19 cellular contexts compared by ENCODE assay signal in the genomic region with DNA sequence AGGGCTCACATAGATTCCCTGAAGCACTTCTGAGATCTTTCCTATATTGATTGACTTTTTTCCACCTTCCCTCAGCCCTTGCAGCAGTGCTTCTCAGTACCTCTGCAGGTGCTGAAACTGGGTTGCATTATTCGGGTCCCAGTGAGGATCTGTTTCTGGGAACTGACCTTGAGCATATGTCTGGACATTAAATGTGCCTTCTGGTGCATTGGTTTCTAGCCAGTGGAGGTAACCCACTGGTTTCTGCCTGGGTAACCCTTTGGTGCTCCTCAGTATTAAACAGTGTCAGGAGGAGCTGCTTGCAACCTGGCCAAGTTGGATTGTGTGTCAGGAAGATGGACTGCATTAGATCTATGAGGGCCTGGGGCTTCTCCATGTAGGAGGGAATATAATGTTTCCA.
DNase-seq lines count a peak whose midpoint lies in the region; ATAC-seq and TF ChIP-seq lines count a peak whose summit lies in the region.
"Had no signal": no experiment of that assay in that cellular context is flagged by ENCODE, and none has a peak within 500 bp of the region (broad histone marks: within the 10 kb centered on the region; RNA-seq: fewer than 3 reads in every experiment).

No MANE protein-coding gene starts in this region.

- H2BK15ac ChIP-seq in IMR-90 (ENCODE audit: low read depth, low read length), result 0 out of 3 replicates have a peak overlapping the region, but pooled peaks have one; percentile 10
- no peak overlapping the region for H2BK15ac ChIP-seq in mesenchymal stem cell (ENCODE audit: low read depth, poor library complexity, severe bottlenecking)

- peak overlapping the region; percentile 84 for H3K18ac ChIP-seq in IMR-90 (ENCODE audit: low read depth, low read length)
- H3K18ac ChIP-seq in mesenchymal stem cell (ENCODE audit: low read depth in 1 of 2, low read length in 2 of 2), result peak overlapping the region; percentile 15 to 51

- 100% methylated on average over 1 of the region's 1 CpG; no CpG with 5 or more reads in 1 of the 2 experiments for WGBS in IMR-90 (ENCODE audit: extremely low coverage in 2 of 2, insufficient read length in 1 of 2), 2 experiments
- 90% methylated on average over 1 of the region's 1 CpG for WGBS in mesenchymal stem cell
- 88% methylated on average over 1 of the region's 1 CpG for WGBS in smooth muscle cell (ENCODE audit: low lambda C conversion rate)

- no peaks in the 10 kb centered on the region for H3K27me3 Mint-ChIP-seq in osteocyte (ENCODE audit: unreplicated experiment)
- no peaks in the 10 kb centered on the region for H3K27me3 Mint-ChIP-seq in naive thymus-derived CD8-positive, alpha-beta T cell
- H3K27me3 Mint-ChIP-seq: CD4-positive, CD25-positive, alpha-beta regulatory T cell had no signal

- no peaks in the 10 kb centered on the region for H3K9me3 ChIP-seq in IMR-90 (ENCODE audit: control insufficient read depth, insufficient read depth, low read length)
- H3K9me3 ChIP-seq in mesenchymal stem cell (ENCODE audit: control insufficient read depth, low read length), result no peaks in the 10 kb centered on the region
- H3K9me3 ChIP-seq in smooth muscle cell (replicated peaks; ENCODE audit: low read depth), result no peaks in the 10 kb centered on the region
- H3K9me3 ChIP-seq: Caco-2 had no signal

- H3K56ac ChIP-seq in IMR-90 (ENCODE audit: extremely low read depth, insufficient read depth, low read length), result no peak overlapping the region

- H3K79me2 ChIP-seq in smooth muscle cell (ENCODE audit: low read depth), result no peaks in the 10 kb centered on the region

- H2AK5ac ChIP-seq in IMR-90 (ENCODE audit: low read depth, low read length), result no peak overlapping the region
- H2AK5ac ChIP-seq in mesenchymal stem cell (ENCODE audit: low read length, severe bottlenecking), result no peak overlapping the region

- H3K4ac ChIP-seq in IMR-90 (ENCODE audit: low read depth, low read length) (no peak overlapping the region), mesenchymal stem cell (ENCODE audit: low read depth in 1 of 2, low read length in 2 of 2) (no peak overlapping the region)

- H3K4me1 Mint-ChIP-seq in osteocyte (ENCODE audit: unreplicated experiment), result peaks cover 7% of the 10 kb centered on the region
- no peaks in the 10 kb centered on the region for H3K4me1 Mint-ChIP-seq in naive thymus-derived CD8-positive, alpha-beta T cell
- H3K4me1 Mint-ChIP-seq: CD4-positive, CD25-positive, alpha-beta regulatory T cell had no signal

- H3K4me3 ChIP-seq in IMR-90 (ENCODE audit: insufficient read depth, low read depth, low read length), result no peak overlapping the region
- H3K4me3 ChIP-seq in mesenchymal stem cell (ENCODE audit: insufficient read depth in 1 of 2, low read depth in 1 of 2, low read length in 2 of 2), result no peak overlapping the region
- no peak overlapping the region for H3K4me3 ChIP-seq in smooth muscle cell
- H3K4me3 ChIP-seq: GM12878, GM23248 had no signal

- H2AFZ ChIP-seq in IMR-90 (replicated peaks; ENCODE audit: low read length, poor library complexity) (no peak overlapping the region), mesenchymal stem cell (ENCODE audit: low read depth, low read length) (no peak overlapping the region), smooth muscle cell (ENCODE audit: low read depth) (no peak overlapping the region)
- H2AFZ ChIP-seq: GM23248 had no signal

- H4K20me1 ChIP-seq in IMR-90 (ENCODE audit: insufficient read depth, low read length) (no peaks in the 10 kb centered on the region), smooth muscle cell (ENCODE audit: low read depth) (no peaks in the 10 kb centered on the region)

- no peak overlapping the region for H3K23ac ChIP-seq in IMR-90 (ENCODE audit: low read depth, low read length)
- H3K23ac ChIP-seq in mesenchymal stem cell (ENCODE audit: low read length in 2 of 2), result no peak overlapping the region

- H3K9ac ChIP-seq in IMR-90 (ENCODE audit: low read depth, low read length), result no peak overlapping the region
- peak overlapping the region; percentile 64 for H3K9ac ChIP-seq in mesenchymal stem cell (ENCODE audit: low read length)
- H3K9ac ChIP-seq in smooth muscle cell (ENCODE audit: low read depth), result no peak overlapping the region
- H3K9ac ChIP-seq: GM23248 had no signal

- CTCF ChIA-PET in IMR-90 (lab: Yijun Ruan, JAX), result no interaction called here

- no peaks in the 10 kb centered on the region for H3K9me1 ChIP-seq in IMR-90 (ENCODE audit: insufficient read depth, low read length)

- no peak overlapping the region for H3K27ac ChIP-seq in IMR-90 (ENCODE audit: insufficient read depth, low read length)
- no peak overlapping the region for H3K27ac ChIP-seq in mesenchymal stem cell (ENCODE audit: low read length, poor library complexity, severe bottlenecking)
- H3K27ac ChIP-seq in smooth muscle cell (ENCODE audit: low read depth), result no peak overlapping the region
- H3K27ac ChIP-seq: C4-2B, GM23248 had no signal

- no peak overlapping the region for H2BK12ac ChIP-seq in mesenchymal stem cell (ENCODE audit: low read length in 2 of 2)

- H4K5ac ChIP-seq in IMR-90 (ENCODE audit: low read depth, low read length), result peak overlapping the region; percentile 49; the same call in 1 of the 2 replicates

- no peak for TF ChIP-seq POLR2A in IMR-90 (IDR thresholded peaks at IDR 0.05; ENCODE audit: low read depth, low read length)

- H2BK5ac ChIP-seq in IMR-90 (ENCODE audit: low read depth, low read length, poor library complexity, severe bottlenecking) (no peak overlapping the region), mesenchymal stem cell (ENCODE audit: low read depth, low read length, poor library complexity, severe bottlenecking) (no peak overlapping the region)

- dilution Hi-C loops in IMR-90 (cut with HindIII; ENCODE audit: low sequenced_read_pairs, unreplicated experiment), result no loop called here

- DNase-seq in IMR-90 (no peak), cerebellar cortex (ENCODE audit: low spot score) (peak; percentile 90), mesenchymal stem cell (no peak), smooth muscle cell (lab: John Stamatoyannopoulos, UW; ENCODE audit: unreplicated experiment) (no peak), osteocyte (ENCODE audit: extremely low spot score, unreplicated experiment) (no peak), NCI-H1436 (lab: John Stamatoyannopoulos, UW) (no peak), NCI-H748 treated with DMSO at 0.1 percent for 48 hours (lab: John Stamatoyannopoulos, UW) (no peak)
- no peak for DNase-seq in naive thymus-derived CD8-positive, alpha-beta T cell
- DNase-seq: Caco-2; CD4-positive, CD25-positive, alpha-beta regulatory T cell; CD8-positive, alpha-beta T cell; DMS153; DND-41; GDM1; H7; HCEC 1CT had no signal

- H3K9me3 Mint-ChIP-seq in osteocyte (ENCODE audit: unreplicated experiment), result no peaks in the 10 kb centered on the region
- peaks cover 0 to 15% (median 2%) of the 10 kb centered on the region in 9 donors for H3K9me3 Mint-ChIP-seq in naive thymus-derived CD8-positive, alpha-beta T cell

- peak overlapping the region; percentile 39; the same call in 1 of the 2 replicates for H2BK120ac ChIP-seq in IMR-90 (ENCODE audit: low read depth, low read length)
- no peak overlapping the region for H2BK120ac ChIP-seq in mesenchymal stem cell (ENCODE audit: low read depth, low read length)

- TF ChIP-seq RAD21 in IMR-90 (IDR thresholded peaks at IDR 0.05; ENCODE audit: low read length), result no peak

- intact Hi-C loops in IMR-90 (cut with micrococcal nuclease), result loop anchor here (10.0 kb wide), 1 partner anchor 95 kb away; no protein-coding TSS in a partner anchor

- H3K27ac Mint-ChIP-seq in osteocyte (ENCODE audit: unreplicated experiment), result no peak overlapping the region
- H3K27ac Mint-ChIP-seq in naive thymus-derived CD8-positive, alpha-beta T cell, result no peak overlapping the region
- H3K27ac Mint-ChIP-seq: CD4-positive, CD25-positive, alpha-beta regulatory T cell; CD8-positive, alpha-beta T cell had no signal

- H3K14ac ChIP-seq in IMR-90 (replicated peaks; ENCODE audit: low read depth, low read length) (no peak overlapping the region), mesenchymal stem cell (ENCODE audit: low read length in 2 of 2) (no peak overlapping the region)

- in situ Hi-C loops in IMR-90 (cut with MboI; ENCODE audit: low sequenced_read_pairs), result no loop called here

- H3K27me3 ChIP-seq in IMR-90 (ENCODE audit: control insufficient read depth, insufficient read depth, low read length), result no peaks in the 10 kb centered on the region
- H3K27me3 ChIP-seq in mesenchymal stem cell (ENCODE audit: control insufficient read depth in 1 of 2, insufficient read depth in 1 of 2, low read length in 2 of 2), result no peaks in the 10 kb centered on the region
- no peaks in the 10 kb centered on the region for H3K27me3 ChIP-seq in smooth muscle cell (ENCODE audit: low read depth)

- no peaks in the 10 kb centered on the region for H3F3A ChIP-seq in smooth muscle cell (ENCODE audit: low read depth)

- no peak for ATAC-seq in IMR-90 (ENCODE audit: low read depth)
- ATAC-seq in naive thymus-derived CD8-positive, alpha-beta T cell, result no peak
- ATAC-seq: CD8-positive, alpha-beta T cell had no signal

- TF ChIP-seq CTCF in IMR-90 (conservative IDR thresholded peaks at IDR 0.05; ENCODE audit: low read depth, low read length) (no peak), smooth muscle cell (IDR thresholded peaks at IDR 0.05; ENCODE audit: borderline replicate concordance, insufficient read depth, poor library complexity, severe bottlenecking) (no peak), osteocyte (IDR thresholded peaks at IDR 0.05) (no peak)

- peak overlapping the region; percentile 25; the same call in 1 of the 2 replicates for H2BK20ac ChIP-seq in IMR-90 (ENCODE audit: low read depth, low read length)

- H3K4me1 ChIP-seq in IMR-90 (ENCODE audit: control insufficient read depth, insufficient read depth, low read length) (peaks cover 16% of the 10 kb centered on the region), mesenchymal stem cell (ENCODE audit: control insufficient read depth, insufficient read depth, low read depth, low read length) (no peaks in the 10 kb centered on the region), smooth muscle cell (ENCODE audit: low read depth) (no peaks in the 10 kb centered on the region)
- H3K4me1 ChIP-seq: Caco-2 had no signal

- no peaks in the 10 kb centered on the region for H3K36me3 ChIP-seq in IMR-90 (ENCODE audit: control insufficient read depth, insufficient read depth, low read length)
- H3K36me3 ChIP-seq in mesenchymal stem cell (ENCODE audit: control insufficient read depth in 1 of 2, insufficient read depth in 2 of 2, low read depth in 1 of 2, low read length in 2 of 2), result no peaks in the 10 kb centered on the region
- no peaks in the 10 kb centered on the region for H3K36me3 ChIP-seq in smooth muscle cell (ENCODE audit: low read depth)

- H3K36me3 Mint-ChIP-seq in osteocyte (ENCODE audit: unreplicated experiment), result no peaks in the 10 kb centered on the region
- no peaks in the 10 kb centered on the region for H3K36me3 Mint-ChIP-seq in naive thymus-derived CD8-positive, alpha-beta T cell
- H3K36me3 Mint-ChIP-seq: CD4-positive, CD25-positive, alpha-beta regulatory T cell; CD8-positive, alpha-beta T cell had no signal

- H4K8ac ChIP-seq in IMR-90 (ENCODE audit: low read depth in 2 of 2, low read length in 2 of 2), result 0 out of 4 replicates have a peak overlapping the region, but pooled peaks of 1 of the 2 experiments have one; percentile 25
- H4K8ac ChIP-seq in mesenchymal stem cell (ENCODE audit: low read length), result no peak overlapping the region

- H3K4me3 Mint-ChIP-seq in osteocyte (ENCODE audit: unreplicated experiment), result no peak overlapping the region
- no peak overlapping the region for H3K4me3 Mint-ChIP-seq in naive thymus-derived CD8-positive, alpha-beta T cell
- H3K4me3 Mint-ChIP-seq: CD4-positive, CD25-positive, alpha-beta regulatory T cell; CD8-positive, alpha-beta T cell had no signal

- BruUV-seq in IMR-90 (replicated peaks; lab: Mats Ljungman, UMichigan), result no TSS peak

- H3K4me2 ChIP-seq in IMR-90 (ENCODE audit: low read depth, low read length) (no peak overlapping the region), mesenchymal stem cell (ENCODE audit: low read length, poor library complexity, severe bottlenecking) (no peak overlapping the region), smooth muscle cell (peak overlapping the region; percentile 41)

- H4K91ac ChIP-seq in IMR-90 (ENCODE audit: insufficient read depth, low read depth, low read length) (no peak overlapping the region), mesenchymal stem cell (ENCODE audit: low read length) (no peak overlapping the region)

- POLR2A ChIA-PET in IMR-90 (lab: Charles Lee; ENCODE audit: unreplicated experiment), result no interaction called here
- POLR2A ChIA-PET in naive thymus-derived CD8-positive, alpha-beta T cell (lab: Charles Lee), result no interaction called here

- H3K79me1 ChIP-seq in IMR-90 (ENCODE audit: low read depth in 1 of 2, low read length in 2 of 2), result no peaks in the 10 kb centered on the region
- H3K79me1 ChIP-seq in mesenchymal stem cell (replicated peaks; ENCODE audit: low read length, poor library complexity, severe bottlenecking), result no peaks in the 10 kb centered on the region

- H2AK9ac ChIP-seq in IMR-90 (replicated peaks; ENCODE audit: low read depth, low read length, poor library complexity), result no peak overlapping the region
